In genomic region chr12:107774349-107775029, GRCh38 we compare ENCODE assay signal across 13 cellular contexts. TPM values are rescaled to one million over a fixed set of nuclear protein-coding genes. Genes with fewer than 3 reads are reported as not detected.
A peak's percentile ranks its signal among the peaks of the same experiment; 100 is the strongest.
DNase-seq lines count a peak whose midpoint lies in the region; ATAC-seq and TF ChIP-seq lines count a peak whose summit lies in the region.
"Had no signal": no experiment of that assay in that cellular context is flagged by ENCODE, and none has a peak within 500 bp of the region (broad histone marks: within the 10 kb centered on the region; RNA-seq: fewer than 3 reads in every experiment).

TSS of gene ASCL4 (plus strand) at chr12:107774704. CDS start at chr12:107775219, 515 bp downstream.

- H3F3A ChIP-seq in Loucy (ENCODE audit: low read depth) (peaks cover 11% of the 10 kb centered on the region), MM.1S (ENCODE audit: insufficient read depth, low read length) (peaks cover 4% of the 10 kb centered on the region; the same call in 1 of the 2 replicates)

- H3K9me3 ChIP-seq in DND-41 (ENCODE audit: insufficient read depth, low read length, severe bottlenecking) (no peaks in the 10 kb centered on the region), Loucy (ENCODE audit: insufficient read depth, low read depth, low read length) (no peaks in the 10 kb centered on the region), esophagus muscularis mucosa (no peaks in the 10 kb centered on the region), psoas muscle (no peaks in the 10 kb centered on the region), MM.1S (replicated peaks; ENCODE audit: insufficient read depth, low read length) (no peaks in the 10 kb centered on the region)
- H3K9me3 ChIP-seq: esophagus squamous epithelium, tibial nerve had no signal

- H3K27me3 ChIP-seq in DND-41 (ENCODE audit: insufficient read depth, low read length, poor library complexity): peaks cover 7% of the 10 kb centered on the region
- no peaks in the 10 kb centered on the region for H3K27me3 ChIP-seq in Loucy (ENCODE audit: insufficient read depth, low read length, poor library complexity, severe bottlenecking)
- peaks cover 0 to 76% (median 15%) of the 10 kb centered on the region in 4 donors for H3K27me3 ChIP-seq in esophagus muscularis mucosa
- H3K27me3 ChIP-seq in psoas muscle (ENCODE audit: insufficient read depth in 3 of 3, low read length in 2 of 3): peaks cover 10 to 61% (median 12%) of the 10 kb centered on the region in 3 donors
- H3K27me3 ChIP-seq in MM.1S (replicated peaks; ENCODE audit: insufficient read depth, low read length): peaks cover 26% of the 10 kb centered on the region; the same call in 1 of the 2 replicates

- H2AFZ ChIP-seq in DND-41 (ENCODE audit: low read depth, low read length) (no peak within 1 kb of the TSS), Loucy (ENCODE audit: low read length) (peak within 1 kb of the TSS; percentile 1; the same call in 1 of the 2 replicates), MM.1S (ENCODE audit: low read length) (no peak within 1 kb of the TSS)

- H3K27ac ChIP-seq in DND-41 (ENCODE audit: low read length) (no peak within 1 kb of the TSS), esophagus muscularis mucosa (replicated peaks in 1 of 4) (no peak within 1 kb of the TSS), psoas muscle (no peak within 1 kb of the TSS), MM.1S (ENCODE audit: low read length) (no peak within 1 kb of the TSS), substantia nigra (ENCODE audit: low read depth, low read length, poor library complexity, severe bottlenecking) (no peak within 1 kb of the TSS)
- H3K27ac ChIP-seq: esophagus squamous epithelium, tibial nerve had no signal

- DNase-seq in DND-41 (peak; percentile 67), esophagus muscularis mucosa (ENCODE audit: extremely low spot score) (no peak), psoas muscle (no peak), MM.1S (no peak), substantia nigra (lab: John Stamatoyannopoulos, UW) (no peak)
- DNase-seq: esophagus squamous epithelium; stimulated activated CD4-positive, alpha-beta T cell treated with anti-CD3 and anti-CD28 coated beads, Interleukin-4, amount 100 ng/mL, for 24 hours had no signal

- H4K20me1 ChIP-seq in DND-41 (ENCODE audit: insufficient read depth, low read length) (peaks cover 8% of the 10 kb centered on the region), Loucy (ENCODE audit: insufficient read depth, low read length, poor library complexity, severe bottlenecking) (no peaks in the 10 kb centered on the region), MM.1S (ENCODE audit: insufficient read depth, low read length) (no peaks in the 10 kb centered on the region)

- H3K9ac ChIP-seq in DND-41 (ENCODE audit: low read depth, low read length) (no peak within 1 kb of the TSS), Loucy (ENCODE audit: low read depth, low read length, poor library complexity, severe bottlenecking) (peak within 1 kb of the TSS; percentile 80), MM.1S (ENCODE audit: low read length) (no peak within 1 kb of the TSS)

- 62% methylated on average over 13 of the region's 13 CpGs for WGBS in esophagus muscularis mucosa
- WGBS in psoas muscle, 3 donors: 45 to 53% (median 47%) methylated on average over 13 of the region's 13 CpGs

- H3K79me2 ChIP-seq in DND-41 (ENCODE audit: insufficient read depth, low read length) (no peaks in the 10 kb centered on the region), Loucy (ENCODE audit: insufficient read depth, low read length) (peaks cover 30% of the 10 kb centered on the region), MM.1S (ENCODE audit: low read length) (no peaks in the 10 kb centered on the region)

- H3K4me2 ChIP-seq in DND-41 (ENCODE audit: insufficient read depth, low read length) (peak within 1 kb of the TSS; percentile 56), Loucy (ENCODE audit: low read depth, low read length, poor library complexity, severe bottlenecking) (peak within 1 kb of the TSS; percentile 86), MM.1S (ENCODE audit: low read depth, low read length) (no peak within 1 kb of the TSS)

- ATAC-seq in DND-41 (ENCODE audit: insufficient read depth, low read depth): peak; percentile 95
- ATAC-seq in psoas muscle: no peak
- ATAC-seq in HG03571 (IDR thresholded peaks at IDR 0.05; ENCODE audit: unreplicated experiment): no peak
- ATAC-seq in GM19452 (IDR thresholded peaks at IDR 0.05; ENCODE audit: unreplicated experiment): no peak

- H3K4me3 ChIP-seq in DND-41 (ENCODE audit: low read depth in 1 of 2, low read length in 2 of 2) (peak within 1 kb of the TSS in 1 of 2 experiments; percentile 27; a peak in 2 of 4 replicates), Loucy (ENCODE audit: low read length, poor library complexity, severe bottlenecking) (peak within 1 kb of the TSS; percentile 70), esophagus muscularis mucosa (peak within 1 kb of the TSS; percentile 23 to 41 (median 30)), psoas muscle (peak within 1 kb of the TSS; percentile 39), MM.1S (ENCODE audit: low read length) (no peak within 1 kb of the TSS)

- TF ChIP-seq POLR2A in esophagus muscularis mucosa (IDR thresholded peaks at IDR 0.05; ENCODE audit: low read depth): no peak

- no peaks in the 10 kb centered on the region for H3K36me3 ChIP-seq in DND-41 (ENCODE audit: insufficient read depth, low read length)
- H3K36me3 ChIP-seq in Loucy (ENCODE audit: insufficient read depth, low read length): no peaks in the 10 kb centered on the region
- H3K36me3 ChIP-seq in esophagus muscularis mucosa: no peaks in the 10 kb centered on the region
- H3K36me3 ChIP-seq in psoas muscle (ENCODE audit: insufficient read depth in 1 of 2, low read depth in 1 of 2): no peaks in the 10 kb centered on the region
- H3K36me3 ChIP-seq in MM.1S (replicated peaks; ENCODE audit: insufficient read depth, low read length): no peaks in the 10 kb centered on the region
- H3K36me3 ChIP-seq: esophagus squamous epithelium, tibial nerve had no signal

- peaks cover 26% of the 10 kb centered on the region for H3K4me1 ChIP-seq in DND-41 (ENCODE audit: insufficient read depth, low read length)
- peaks cover 67% of the 10 kb centered on the region for H3K4me1 ChIP-seq in Loucy (ENCODE audit: insufficient read depth, low read length, poor library complexity, severe bottlenecking)
- peaks cover 3 to 9% (median 8%) of the 10 kb centered on the region in 4 donors for H3K4me1 ChIP-seq in esophagus muscularis mucosa
- no peaks in the 10 kb centered on the region for H3K4me1 ChIP-seq in psoas muscle
- H3K4me1 ChIP-seq in MM.1S (ENCODE audit: low read length): peaks cover 9% of the 10 kb centered on the region

- TF ChIP-seq EP300 in esophagus muscularis mucosa (IDR thresholded peaks at IDR 0.05): no peak

- H3K9me2 ChIP-seq in Loucy (replicated peaks; ENCODE audit: low read depth, low read length): no peaks in the 10 kb centered on the region
- no peaks in the 10 kb centered on the region for H3K9me2 ChIP-seq in MM.1S (replicated peaks; ENCODE audit: insufficient read depth, low read length)

- intact Hi-C loops in esophagus muscularis mucosa (cut with DNase I): no loop called here
- intact Hi-C loops in psoas muscle (cut with DNase I): no loop called here

- TF ChIP-seq CTCF in DND-41 (IDR thresholded peaks at IDR 0.05; ENCODE audit: borderline replicate concordance, extremely low read depth, low read length, poor library complexity, severe bottlenecking) (no peak), Loucy (conservative IDR thresholded peaks at IDR 0.05; ENCODE audit: low read length) (no peak), esophagus muscularis mucosa (IDR thresholded peaks at IDR 0.05) (no peak), psoas muscle (IDR thresholded peaks at IDR 0.05) (no peak), MM.1S (IDR thresholded peaks at IDR 0.05; ENCODE audit: low read length) (no peak)

RNA-seq across cellular contexts. Expression of gene ASCL4, which starts in this region (rescaled TPM):
- not detected for total RNA-seq in esophagus muscularis mucosa
- not detected for total RNA-seq in psoas muscle
- not detected for polyA plus RNA-seq in psoas muscle
- total RNA-seq: bronchial epithelial cell, posterior vena cava had no signal
